Comparison of ENCODE assay signal across 15 cellular contexts in genomic region chr14:103730490-103731035, GRCh38. TPM values are rescaled to one million over a fixed set of nuclear protein-coding genes. Genes with fewer than 3 reads are reported as not detected.
DNase-seq lines count a peak whose midpoint lies in the region; ATAC-seq, FAIRE-seq and TF ChIP-seq lines count a peak whose summit lies in the region.
"Had no signal": no experiment of that assay in that cellular context is flagged by ENCODE, and none has a peak within 500 bp of the region (broad histone marks: within the 10 kb centered on the region; RNA-seq: fewer than 3 reads in every experiment).

No MANE protein-coding gene starts in this region.

- TF ChIP-seq CTCF in astrocyte (IDR thresholded peaks at IDR 0.05; ENCODE audit: insufficient read depth, low read depth, low read length) (no peak), gastrocnemius medialis (IDR thresholded peaks at IDR 0.05 in 4 of 5, conservative IDR thresholded peaks at IDR 0.05 in 1 of 5) (no peak)

- no peak overlapping the region for H2AFZ ChIP-seq in astrocyte (ENCODE audit: low read depth, low read length)

- no peaks in the 10 kb centered on the region for H3K27me3 Mint-ChIP-seq in astrocyte (ENCODE audit: low read depth, unreplicated experiment)
- H3K27me3 Mint-ChIP-seq: CD8-positive, alpha-beta memory T cell had no signal

- H3K27me3 ChIP-seq in H7 (ENCODE audit: control insufficient read depth, insufficient read depth, low read length): no peaks in the 10 kb centered on the region
- no peaks in the 10 kb centered on the region for H3K27me3 ChIP-seq in astrocyte (ENCODE audit: insufficient read depth, low read length)
- no peaks in the 10 kb centered on the region for H3K27me3 ChIP-seq in gastrocnemius medialis

- H3K36me3 ChIP-seq in H7 (replicated peaks; ENCODE audit: control insufficient read depth, insufficient read depth, low read length) (peaks cover 15% of the 10 kb centered on the region), astrocyte (ENCODE audit: insufficient read depth, low read length) (peaks cover 16% of the 10 kb centered on the region), gastrocnemius medialis (peaks cover 0 to 34% of the 10 kb centered on the region in 2 donors)

- H3K4me3 ChIP-seq in H7 (ENCODE audit: insufficient read depth, low read depth, low read length): no peak overlapping the region
- H3K4me3 ChIP-seq in astrocyte (ENCODE audit: insufficient read depth, low read depth, low read length): no peak overlapping the region
- H3K4me3 ChIP-seq in gastrocnemius medialis: no peak overlapping the region

- intact Hi-C loops in Right ventricle myocardium superior (cut with DNase I) (no loop called here), gastrocnemius medialis (cut with DNase I; ENCODE audit: low total_unique reads) (no loop called here)

- H3K9me3 Mint-ChIP-seq in astrocyte (ENCODE audit: unreplicated experiment): no peaks in the 10 kb centered on the region
- H3K9me3 Mint-ChIP-seq: CD8-positive, alpha-beta memory T cell had no signal

- H3K9ac ChIP-seq in astrocyte (ENCODE audit: low read length): no peak overlapping the region

- H4K20me1 ChIP-seq in astrocyte (ENCODE audit: insufficient read depth, low read length): peaks cover 64% of the 10 kb centered on the region

- no peak overlapping the region for H3K27ac Mint-ChIP-seq in astrocyte (ENCODE audit: unreplicated experiment)
- H3K27ac Mint-ChIP-seq: CD8-positive, alpha-beta memory T cell had no signal

- peaks cover 2% of the 10 kb centered on the region for H3K4me1 Mint-ChIP-seq in astrocyte (ENCODE audit: low read depth, unreplicated experiment)
- H3K4me1 Mint-ChIP-seq: CD8-positive, alpha-beta memory T cell had no signal

- H3K36me3 Mint-ChIP-seq in astrocyte (ENCODE audit: low read depth, unreplicated experiment): peaks cover 26% of the 10 kb centered on the region

- no peak overlapping the region for H3K27ac ChIP-seq in astrocyte (ENCODE audit: low read depth, low read length)
- peak overlapping the region; percentile 48 to 78 (median 56) for H3K27ac ChIP-seq in gastrocnemius medialis

- in situ Hi-C loops in gastrocnemius medialis (cut with MboI; ENCODE audit: low sequenced_read_pairs in 4 of 4): no loop called here

- no peak overlapping the region for H3K4me3 Mint-ChIP-seq in astrocyte (ENCODE audit: unreplicated experiment)
- H3K4me3 Mint-ChIP-seq: CD8-positive, alpha-beta memory T cell had no signal

- H3K9me3 ChIP-seq in astrocyte (ENCODE audit: insufficient read depth, low read depth, low read length): no peaks in the 10 kb centered on the region
- no peaks in the 10 kb centered on the region for H3K9me3 ChIP-seq in gastrocnemius medialis

- no peak for TF ChIP-seq POLR2A in gastrocnemius medialis (IDR thresholded peaks at IDR 0.05)

- H3K4me2 ChIP-seq in astrocyte (ENCODE audit: low read length): no peak overlapping the region

- H3K4me1 ChIP-seq in astrocyte (ENCODE audit: insufficient read depth, low read length): no peaks in the 10 kb centered on the region
- H3K4me1 ChIP-seq in gastrocnemius medialis: peaks cover 5 to 24% of the 10 kb centered on the region in 2 donors

- no peak for FAIRE-seq in astrocyte (lab: Jason Lieb, UNC)

- DNase-seq in H7 (peak; percentile 80), astrocyte (ENCODE audit: low read depth) (peak; percentile 33), Right ventricle myocardium superior (peak; percentile 80), gastrocnemius medialis (peak; percentile 70 to 77), NCI-H1930 (lab: John Stamatoyannopoulos, UW) (no peak), NCI-H1417 (lab: John Stamatoyannopoulos, UW) (no peak)
- DNase-seq: activated T-cell treated with anti-CD3 and anti-CD28 coated beads, Interleukin-2, amount 50 U/mL, for 1 hour; aorta; NCI-H1417 treated with DMSO at 0.1 percent for 48 hours; NCI-H526; retina; SHP77 had no signal

- peak; percentile 83 for ATAC-seq in Right ventricle myocardium superior (ENCODE audit: poor library complexity)
- ATAC-seq in gastrocnemius medialis: peak; percentile 82 to 84
- no peak for ATAC-seq in GM21737 (IDR thresholded peaks at IDR 0.05; ENCODE audit: unreplicated experiment)
- no peak for ATAC-seq in GM21515 (IDR thresholded peaks at IDR 0.05; ENCODE audit: unreplicated experiment)

- H3K79me2 ChIP-seq in astrocyte (ENCODE audit: insufficient read depth, low read length): peaks cover 16% of the 10 kb centered on the region

RNA-seq across cellular contexts. Expression of gene ZFYVE21, which starts 15.0 kb away (rescaled TPM):
- 52.8 and 60.9 TPM in 2 replicates for total RNA-seq in H7 (2014; rRNA removed; shearing (Covaris generic))
- 41.7 and 42.0 TPM in 2 replicates for total RNA-seq in astrocyte
- 46.2 TPM for total RNA-seq in Right ventricle myocardium superior
- total RNA-seq in gastrocnemius medialis: 10 to 100 TPM; 16.2 to 25.8 (median 20.2) TPM

RNA-seq across cellular contexts. Expression of gene XRCC3, which starts 15.3 kb away (rescaled TPM):
- total RNA-seq in H7 (2014; rRNA removed; shearing (Covaris generic)): 69.5 and 75.1 TPM in 2 replicates
- total RNA-seq in astrocyte (2.3 and 5.2 TPM in 2 replicates), Right ventricle myocardium superior (2.6 TPM), gastrocnemius medialis (10 to 100 TPM in 1 of 4 donors, 1 to 10 TPM in 3; 1.3 to 26.5 (median 3.0) TPM)

Comparison
In these comparisons a context has a peak if more than half of its experiments do, and no peak if none do; other contexts are left out.
1. DNase-seq: peak in H7 (single experiment), astrocyte (single experiment), Right ventricle myocardium superior (single experiment) and gastrocnemius medialis (2 of 2); none in NCI-H1930 (0 of 2) and NCI-H1417 (0 of 3).
2. ATAC-seq: peak in Right ventricle myocardium superior (single experiment) and gastrocnemius medialis (2 of 2); none in GM21737 (single experiment) and GM21515 (single experiment).